Comparison of ENCODE assay signal across 28 cellular contexts in the genomic region with DNA sequence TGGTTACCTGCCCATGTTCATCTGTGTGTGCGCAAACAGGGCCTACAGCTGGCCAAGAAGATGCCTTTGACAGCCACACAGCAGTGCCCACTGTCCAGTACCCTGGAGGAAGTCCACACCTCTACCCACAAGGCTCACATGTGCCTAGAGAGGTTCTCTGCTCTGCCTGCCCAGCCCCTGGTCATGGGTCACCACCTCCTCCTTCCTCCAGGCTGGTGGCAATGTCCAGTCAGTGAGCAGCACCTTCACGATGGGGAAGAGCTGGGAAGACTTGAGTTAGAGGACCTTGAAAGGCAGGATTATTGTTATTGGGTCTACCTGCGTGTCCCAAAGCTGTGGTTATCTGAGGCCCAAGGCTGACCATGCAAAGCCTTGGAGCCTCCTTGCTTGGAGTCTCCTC.
"Had no signal": no experiment of that assay in that cellular context is flagged by ENCODE, and none has a peak within 500 bp of the region (broad histone marks: within the 10 kb centered on the region; RNA-seq: fewer than 3 reads in every experiment).

No MANE protein-coding gene starts in this region.

- DNase-seq: activated CD4-positive, alpha-beta T cell treated with anti-CD3 and anti-CD28 coated beads, Interleukin-2, amount 10 ng/mL, durations not matched to agents 24 days and 14 days; activated CD4-positive, alpha-beta T cell treated with anti-CD3 and anti-CD28 coated beads, Interleukin-2, amount 50 U/mL, for 4 hours; activated CD8-positive, alpha-beta T cell treated with anti-CD3 and anti-CD28 coated beads for 36 hours; activated effector memory CD4-positive, alpha-beta T cell treated with anti-CD3 and anti-CD28 coated beads, Interleukin-2, amount 50 U/mL, for 16 hours; activated naive CD4-positive, alpha-beta T cell; activated naive CD4-positive, alpha-beta T cell treated with anti-CD3 and anti-CD28 coated beads, Interleukin-2, amount 50 U/mL, for 16 hours; activated naive CD8-positive, alpha-beta T cell treated with anti-CD3 and anti-CD28 coated beads for 36 hours; activated T-cell treated with anti-CD3 and anti-CD28 coated beads, Interleukin-2, amount 50 U/mL, for 1 hour; activated T-cell treated with anti-CD3 and anti-CD28 coated beads, Interleukin-2, amount 50 U/mL, for 72 hours; amniotic stem cell; aorta; brain microvascular endothelial cell; Karpas-422; NCI-H1048; NCI-H1105 treated with DMSO at 0.1 percent for 48 hours; NCI-H1436; NCI-H1694 treated with DMSO at 0.1 percent for 48 hours; NCI-H345; NCI-H524 treated with DMSO at 0.1 percent for 48 hours; NK-92 treated with Interleukin-12 subunit alpha and Interleukin-12 subunit beta, amount 100 ng/mL, for 24 hours; PC-3; Peyer's patch; RPMI8226; SHP77 treated with DMSO at 0.1 percent for 48 hours; SW 1271; T1000 had no signal

- H3K4me3 ChIP-seq: K562, Peyer's patch had no signal

- H3K9me3 ChIP-seq: Peyer's patch had no signal

- H3K27me3 ChIP-seq: brain microvascular endothelial cell, Peyer's patch had no signal

- ATAC-seq: activated CD8-positive, alpha-beta T cell treated with anti-CD3 and anti-CD28 coated beads for 36 hours; activated T-cell treated with anti-CD3 and anti-CD28 coated beads, Interleukin-2, amount 50 U/mL, for 72 hours; activated T-helper 17 cell treated with anti-CD3 and anti-CD28 coated beads, Interleukin-2, amount 50 U/mL, for 72 hours; K562; PC-3 had no signal

- H3K36me3 ChIP-seq: brain microvascular endothelial cell, Peyer's patch had no signal

- H3K4me1 ChIP-seq: Peyer's patch had no signal

- H3K27ac ChIP-seq: brain microvascular endothelial cell, Peyer's patch had no signal
